Comparison of ENCODE assay signal across 24 cellular contexts in genomic region chr1:76477131-76477530, GRCh38.
DNase-seq lines count a peak whose midpoint lies in the region; TF ChIP-seq lines count a peak whose summit lies in the region.
"Had no signal": no experiment of that assay in that cellular context is flagged by ENCODE, and none has a peak within 500 bp of the region (broad histone marks: within the 10 kb centered on the region; RNA-seq: fewer than 3 reads in every experiment).

No MANE protein-coding gene starts in this region.

- no peaks in the 10 kb centered on the region for H3K79me2 ChIP-seq in SK-N-SH (ENCODE audit: insufficient read depth)

- H3F3A ChIP-seq in SK-N-SH (replicated peaks; ENCODE audit: insufficient read depth) = peaks cover 17% of the 10 kb centered on the region

- 0 out of 4 replicates have a peak, but pooled peaks of 1 of the 2 experiments have one; percentile 20 for TF ChIP-seq EP300 in SK-N-SH (IDR thresholded peaks at IDR 0.05; ENCODE audit: borderline replicate concordance in 1 of 2, low read depth in 1 of 2, low read length in 1 of 2)

- H3K36me3 ChIP-seq in SK-N-SH (replicated peaks in 1 of 2; ENCODE audit: control insufficient read depth in 1 of 2, insufficient read depth in 2 of 2, low read length in 1 of 2) (no peaks in the 10 kb centered on the region), A673 (ENCODE audit: insufficient read depth, low read length, poor library complexity, severe bottlenecking) (no peaks in the 10 kb centered on the region), H7 (replicated peaks; ENCODE audit: control insufficient read depth, insufficient read depth, low read length) (no peaks in the 10 kb centered on the region)
- H3K36me3 ChIP-seq: BE2C, BLaER1 had no signal

- no peaks in the 10 kb centered on the region for H4K20me1 ChIP-seq in SK-N-SH (ENCODE audit: insufficient read depth)
- H4K20me1 ChIP-seq: BLaER1 had no signal

- BruUV-seq in A673 (replicated peaks; lab: Mats Ljungman, UMichigan) = no TSS peak

- H2AFZ ChIP-seq in SK-N-SH (ENCODE audit: low read depth) = 0 out of 2 replicates have a peak overlapping the region, but pooled peaks have one; percentile 14

- POLR2A ChIA-PET in SK-N-SH (lab: Yijun Ruan, JAX) (interaction anchor here (0.6 kb wide), 1 partner anchor 1142 kb away, joined by 3 read pairs; no protein-coding TSS in a partner anchor), A673 (lab: Charles Lee; ENCODE audit: low non-redundant PET) (no interaction called here)

- H3K4me1 ChIP-seq in SK-N-SH (ENCODE audit: control insufficient read depth in 1 of 2, insufficient read depth in 2 of 2, low read depth in 1 of 2, low read length in 1 of 2) = peaks cover 0 to 12% of the 10 kb centered on the region in 2 experiments; a peak in 2 of 4 replicates
- no peaks in the 10 kb centered on the region for H3K4me1 ChIP-seq in A673 (ENCODE audit: insufficient read depth, low read length, poor library complexity, severe bottlenecking)
- H3K4me1 ChIP-seq: A549, BE2C, BLaER1 had no signal

- intact Hi-C loops in A673 (cut with micrococcal nuclease; ENCODE audit: unreplicated experiment) = no loop called here

- H3K9me2 ChIP-seq in SK-N-SH = no peaks in the 10 kb centered on the region

- DNase-seq in EL = peak; percentile 3
- DNase-seq in HCEC 1CT = peak; percentile 58
- no peak for DNase-seq in SK-N-SH
- DNase-seq in fibroblast of mammary gland (ENCODE audit: low read depth) = peak; percentile 38
- no peak for DNase-seq in A673 (ENCODE audit: low spot score)
- no peak for DNase-seq in coronary artery (ENCODE audit: low spot score)
- no peak for DNase-seq in H7
- no peak for DNase-seq in SIG-M5 (lab: John Stamatoyannopoulos, UW)
- DNase-seq: ACHN; BE2C; C1 segment of cervical spinal cord; CD4-positive, alpha-beta memory T cell; CD4-positive, CD25-positive, alpha-beta regulatory T cell; CD8-positive, alpha-beta memory T cell; COR-L47; DMS 273 treated with DMSO at 0.1 percent for 48 hours; DMS153; DMS53; DMS79; DND-41; GF-D8 had no signal

- H3K27me3 ChIP-seq in SK-N-SH (ENCODE audit: insufficient read depth) = no peaks in the 10 kb centered on the region
- H3K27me3 ChIP-seq in A673 (replicated peaks; ENCODE audit: insufficient read depth, low read depth, low read length, poor library complexity) = no peaks in the 10 kb centered on the region
- H3K27me3 ChIP-seq in H7 (ENCODE audit: control insufficient read depth, insufficient read depth, low read length) = no peaks in the 10 kb centered on the region
- H3K27me3 ChIP-seq: BE2C, BLaER1 had no signal

- TF ChIP-seq CTCF in SK-N-SH (IDR thresholded peaks at IDR 0.05) (no peak), fibroblast of mammary gland (conservative IDR thresholded peaks at IDR 0.05; ENCODE audit: control insufficient read depth, insufficient read depth, low read depth, low read length) (no peak), A673 (conservative IDR thresholded peaks at IDR 0.05; ENCODE audit: low read depth, low read length) (no peak), coronary artery (IDR thresholded peaks at IDR 0.05) (no peak)

- H3K9ac ChIP-seq in SK-N-SH = no peak overlapping the region
- H3K9ac ChIP-seq: BLaER1 had no signal

- TF ChIP-seq RAD21 in SK-N-SH (IDR thresholded peaks at IDR 0.05; ENCODE audit: low read length) = no peak

- H3K9me3 ChIP-seq in SK-N-SH = no peaks in the 10 kb centered on the region
- no peaks in the 10 kb centered on the region for H3K9me3 ChIP-seq in A673 (ENCODE audit: low read depth, low read length, poor library complexity, severe bottlenecking)
- H3K9me3 ChIP-seq: A549, BE2C, BLaER1 had no signal

- H3K27ac ChIP-seq in SK-N-SH (ENCODE audit: low read depth in 2 of 2, low read length in 1 of 2) (peak overlapping the region in 1 of 2 experiments; percentile 34; a peak in 2 of 4 replicates), A673 (ENCODE audit: low read depth, low read length, poor library complexity, severe bottlenecking) (no peak overlapping the region), coronary artery (no peak overlapping the region)
- H3K27ac ChIP-seq: 22Rv1, A549, BLaER1 had no signal

- CTCF ChIA-PET in SK-N-SH (lab: Yijun Ruan, JAX) = no interaction called here
- CTCF ChIA-PET in A673 (lab: Charles Lee) = no interaction called here

- no peak overlapping the region for H3K4me3 ChIP-seq in SK-N-SH (ENCODE audit: low read depth in 2 of 2, low read length in 1 of 2)
- H3K4me3 ChIP-seq in fibroblast of mammary gland (ENCODE audit: control insufficient read depth, low read depth, low read length) = no peak overlapping the region
- no peak overlapping the region for H3K4me3 ChIP-seq in A673 (ENCODE audit: low read depth, low read length, poor library complexity, severe bottlenecking)
- no peak overlapping the region for H3K4me3 ChIP-seq in coronary artery
- H3K4me3 ChIP-seq in H7 (ENCODE audit: insufficient read depth, low read depth, low read length) = no peak overlapping the region
- H3K4me3 ChIP-seq: A549, BLaER1 had no signal

- no peak overlapping the region for H3K4me2 ChIP-seq in SK-N-SH
- H3K4me2 ChIP-seq: A549, BLaER1 had no signal

TF ChIP-seq in SK-N-SH, 30 proteins besides CTCF, POLR2A, EP300 and RAD21:
- TF ChIP-seq, protein P1, sequence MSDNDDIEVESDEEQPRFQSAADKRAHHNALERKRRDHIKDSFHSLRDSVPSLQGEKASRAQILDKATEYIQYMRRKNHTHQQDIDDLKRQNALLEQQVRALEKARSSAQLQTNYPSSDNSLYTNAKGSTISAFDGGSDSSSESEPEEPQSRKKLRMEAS (IDR thresholded peaks at IDR 0.05; ENCODE audit: low read depth) = peak; percentile 39; the same call in 1 of the 2 replicates
- TF ChIP-seq, protein P2, sequence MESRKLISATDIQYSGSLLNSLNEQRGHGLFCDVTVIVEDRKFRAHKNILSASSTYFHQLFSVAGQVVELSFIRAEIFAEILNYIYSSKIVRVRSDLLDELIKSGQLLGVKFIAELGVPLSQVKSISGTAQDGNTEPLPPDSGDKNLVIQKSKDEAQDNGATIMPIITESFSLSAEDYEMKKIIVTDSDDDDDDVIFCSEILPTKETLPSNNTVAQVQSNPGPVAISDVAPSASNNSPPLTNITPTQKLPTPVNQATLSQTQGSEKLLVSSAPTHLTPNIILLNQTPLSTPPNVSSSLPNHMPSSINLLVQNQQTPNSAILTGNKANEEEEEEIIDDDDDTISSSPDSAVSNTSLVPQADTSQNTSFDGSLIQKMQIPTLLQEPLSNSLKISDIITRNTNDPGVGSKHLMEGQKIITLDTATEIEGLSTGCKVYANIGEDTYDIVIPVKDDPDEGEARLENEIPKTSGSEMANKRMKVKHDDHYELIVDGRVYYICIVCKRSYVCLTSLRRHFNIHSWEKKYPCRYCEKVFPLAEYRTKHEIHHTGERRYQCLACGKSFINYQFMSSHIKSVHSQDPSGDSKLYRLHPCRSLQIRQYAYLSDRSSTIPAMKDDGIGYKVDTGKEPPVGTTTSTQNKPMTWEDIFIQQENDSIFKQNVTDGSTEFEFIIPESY (IDR thresholded peaks at IDR 0.05; ENCODE audit: borderline replicate concordance, low read depth) = no peak
- TF ChIP-seq RXRA (IDR thresholded peaks at IDR 0.05; ENCODE audit: borderline replicate concordance, low read depth) (peak; percentile 76; the same call in 1 of the 2 replicates), TCF12 (IDR thresholded peaks at IDR 0.05) (peak; percentile 55), SMC3 (IDR thresholded peaks at IDR 0.05; ENCODE audit: low read depth, low read length) (no peak), ELF1 (IDR thresholded peaks at IDR 0.05) (no peak), TEAD4 (IDR thresholded peaks at IDR 0.05; ENCODE audit: borderline replicate concordance, insufficient read depth) (0 out of 2 replicates have a peak, but pooled peaks have one; percentile 3), JUND (IDR thresholded peaks at IDR 0.05) (peak; percentile 19; the same call in 1 of the 2 replicates), NFIC (IDR thresholded peaks at IDR 0.05; ENCODE audit: borderline replicate concordance) (peak; percentile 22; the same call in 1 of the 2 replicates)

Comparison
In these comparisons a context has a peak if more than half of its experiments do, and no peak if none do; other contexts are left out.
1. DNase-seq: peak in EL (single experiment), HCEC 1CT (single experiment) and fibroblast of mammary gland (single experiment); none in SK-N-SH (single experiment), A673 (single experiment), coronary artery (single experiment), H7 (single experiment) and SIG-M5 (single experiment).